ENCODE assay signal across 8 cellular contexts in genomic region chr22:39622881-39623367, GRCh38. TPM values are rescaled to one million over a fixed set of nuclear protein-coding genes. Genes with fewer than 3 reads are reported as not detected.
DNase-seq lines count a peak whose midpoint lies in the region; ATAC-seq and TF ChIP-seq lines count a peak whose summit lies in the region.

No MANE protein-coding gene starts in this region.

- ATAC-seq in HG02759 (IDR thresholded peaks at IDR 0.05; ENCODE audit: unreplicated experiment), result no peak
- ATAC-seq in HG03159 (IDR thresholded peaks at IDR 0.05; ENCODE audit: unreplicated experiment), result no peak
- ATAC-seq in GM21786 (IDR thresholded peaks at IDR 0.05; ENCODE audit: unreplicated experiment), result no peak

- TF ChIP-seq CTCF in GM13976 (IDR thresholded peaks at IDR 0.05; ENCODE audit: borderline replicate concordance, control extremely low read depth, extremely low read depth, insufficient read depth, missing control alignments), result peak; percentile 66

- no peak overlapping the region for H3K4me3 ChIP-seq in SJSA1

- no peaks in the 10 kb centered on the region for H3K36me3 ChIP-seq in SJSA1

- H3K9me3 ChIP-seq in SJSA1 (replicated peaks), result peaks cover 4% of the 10 kb centered on the region; the same call in 1 of the 2 replicates

- in situ Hi-C loops in GM13976 (cut with MboI; ENCODE audit: low sequenced_read_pairs, unreplicated experiment), result no loop called here

- H3K4me1 ChIP-seq in SJSA1 (replicated peaks), result no peaks in the 10 kb centered on the region

- DNase-seq in GM13976 (ENCODE audit: low spot score), result peak; percentile 83
- peak; percentile 37 to 65 for DNase-seq in SJSA1 (ENCODE audit: low read depth in 1 of 2, low spot score in 2 of 2)
- peak; percentile 70 for DNase-seq in activated naive CD4-positive, alpha-beta T cell treated with anti-CD3 and anti-CD28 coated beads, Interleukin-2, amount 50 U/mL, for 16 hours
- peak; percentile 88 for DNase-seq in iPS-NIHi7 (ENCODE audit: extremely low spot score)
- DNase-seq in stimulated activated CD4-positive, alpha-beta T cell treated with anti-CD3 and anti-CD28 coated beads, Interleukin-4, amount 100 ng/mL, for 1 hour, result peak; percentile 73

- no peak overlapping the region for H3K27ac ChIP-seq in SJSA1

- H3K27me3 ChIP-seq in SJSA1 (replicated peaks), result peaks cover 16% of the 10 kb centered on the region

RNA-seq across cellular contexts. Expression of gene CACNA1I, which starts 52.4 kb away (rescaled TPM):
- total RNA-seq in SJSA1 (2014; rRNA removed; shearing (Covaris generic)), result 0.03 TPM in 1 of 2 replicates, not detected in the other
